In genomic region chr9:70746316-70746715, GRCh38 we compare ENCODE assay signal across 19 cellular contexts.
"Had no signal": no experiment of that assay in that cellular context is flagged by ENCODE, and none has a peak within 500 bp of the region (broad histone marks: within the 10 kb centered on the region; RNA-seq: fewer than 3 reads in every experiment).

No MANE protein-coding gene starts in this region.

- H2AFZ ChIP-seq: neural progenitor cell, parathyroid adenoma had no signal

- H3K36me3 Mint-ChIP-seq: natural killer cell; stimulated activated memory B cell treated with anti-CD40 and anti-IgM and Interleukin-4, amounts not matched to agents 10 μg/mL and 1 μg/mL and 100 μg/mL, for 72 hours had no signal

- H3K9me3 Mint-ChIP-seq: neural progenitor cell; stimulated activated memory B cell treated with anti-CD40 and anti-IgM and Interleukin-4, amounts not matched to agents 10 μg/mL and 1 μg/mL and 100 μg/mL, for 72 hours; stimulated activated naive CD8-positive, alpha-beta T cell treated with anti-CD3 and anti-CD28 coated beads, Interleukin-15, Interleukin-2, amounts not matched to agents 100 ng/mL and 50 ng/mL, for 24 hours had no signal

- H3K27ac ChIP-seq: coronary artery, heart left ventricle, neural progenitor cell, parathyroid adenoma, prostate gland, right lobe of liver, tibial artery, upper lobe of left lung, uterus had no signal

- H3K4me3 Mint-ChIP-seq: natural killer cell; neural progenitor cell; stimulated activated memory B cell treated with anti-CD40 and anti-IgM and Interleukin-4, amounts not matched to agents 10 μg/mL and 1 μg/mL and 100 μg/mL, for 72 hours; stimulated activated naive CD8-positive, alpha-beta T cell treated with anti-CD3 and anti-CD28 coated beads, Interleukin-15, Interleukin-2, amounts not matched to agents 100 ng/mL and 50 ng/mL, for 24 hours had no signal

- H3K27me3 Mint-ChIP-seq: stimulated activated memory B cell treated with anti-CD40 and anti-IgM and Interleukin-4, amounts not matched to agents 10 μg/mL and 1 μg/mL and 100 μg/mL, for 72 hours; stimulated activated naive CD8-positive, alpha-beta T cell treated with anti-CD3 and anti-CD28 coated beads, Interleukin-15, Interleukin-2, amounts not matched to agents 100 ng/mL and 50 ng/mL, for 24 hours had no signal

- DNase-seq: effector CD8-positive, alpha-beta T cell; heart left ventricle; hypothalamus; islet precursor cell; mammary epithelial cell; natural killer cell; nucleus accumbens; right lobe of liver; stimulated activated CD4-positive, alpha-beta T cell treated with anti-CD3 and anti-CD28 coated beads, Interleukin-4, amount 100 ng/mL, for 24 hours; tibial artery; upper lobe of left lung; uterus had no signal

- H3K9me3 ChIP-seq: prostate gland, right lobe of liver, tibial artery, upper lobe of left lung, uterus had no signal

- H3K4me2 ChIP-seq: neural progenitor cell had no signal

- H3K36me3 ChIP-seq: heart left ventricle, prostate gland, right lobe of liver, tibial artery, upper lobe of left lung, uterus had no signal

- H3K4me1 Mint-ChIP-seq: natural killer cell; neural progenitor cell; stimulated activated memory B cell treated with anti-CD40 and anti-IgM and Interleukin-4, amounts not matched to agents 10 μg/mL and 1 μg/mL and 100 μg/mL, for 72 hours had no signal

- H3K27ac Mint-ChIP-seq: natural killer cell; neural progenitor cell; stimulated activated memory B cell treated with anti-CD40 and anti-IgM and Interleukin-4, amounts not matched to agents 10 μg/mL and 1 μg/mL and 100 μg/mL, for 72 hours; stimulated activated naive CD8-positive, alpha-beta T cell treated with anti-CD3 and anti-CD28 coated beads, Interleukin-15, Interleukin-2, amounts not matched to agents 100 ng/mL and 50 ng/mL, for 24 hours had no signal

- ATAC-seq: heart left ventricle; left lobe of liver; natural killer cell; right lobe of liver; stimulated activated memory B cell treated with anti-CD40 and anti-IgM and Interleukin-4, amounts not matched to agents 10 μg/mL and 1 μg/mL and 100 μg/mL, for 72 hours had no signal

- H3K27me3 ChIP-seq: heart left ventricle, neural progenitor cell, right lobe of liver, tibial artery, upper lobe of left lung, uterus had no signal

- H3K4me3 ChIP-seq: coronary artery, heart left ventricle, neural progenitor cell, prostate gland, right lobe of liver, tibial artery, upper lobe of left lung, uterus had no signal

- H3K79me2 ChIP-seq: parathyroid adenoma had no signal

- H3K4me1 ChIP-seq: heart left ventricle, parathyroid adenoma, prostate gland, right lobe of liver, upper lobe of left lung, uterus had no signal
